Comparison of ENCODE assay signal across 26 cellular contexts in genomic region chr2:150781142-150781541, GRCh38.
DNase-seq lines count a peak whose midpoint lies in the region; ATAC-seq and TF ChIP-seq lines count a peak whose summit lies in the region.
"Had no signal": no experiment of that assay in that cellular context is flagged by ENCODE, and none has a peak within 500 bp of the region (broad histone marks: within the 10 kb centered on the region; RNA-seq: fewer than 3 reads in every experiment).

No MANE protein-coding gene starts in this region.

- H3K36me3 ChIP-seq in SK-N-MC (ENCODE audit: insufficient read depth, low read length) (no peaks in the 10 kb centered on the region), esophagus squamous epithelium (no peaks in the 10 kb centered on the region)
- H3K36me3 ChIP-seq: Peyer's patch, SJSA1 had no signal

- peaks cover 36% of the 10 kb centered on the region for H3K4me1 Mint-ChIP-seq in mesothelial cell of epicardium

- WGBS in esophagus squamous epithelium, 2 donors = 87% methylated on average over 7 of the region's 7 CpGs

- H3K4me3 ChIP-seq in SK-N-MC = peak overlapping the region; percentile 32
- no peak overlapping the region for H3K4me3 ChIP-seq in esophagus squamous epithelium
- H3K4me3 ChIP-seq: GM23248, Peyer's patch, SJSA1 had no signal

- ATAC-seq in left colon = no peak
- ATAC-seq: CD8-positive, alpha-beta T cell; HCT116 had no signal

- TF ChIP-seq POLR2A in esophagus squamous epithelium (IDR thresholded peaks at IDR 0.05) = no peak

- H3K9me3 ChIP-seq in SK-N-MC (ENCODE audit: low read depth, low read length) (no peaks in the 10 kb centered on the region), esophagus squamous epithelium (no peaks in the 10 kb centered on the region)
- H3K9me3 ChIP-seq: Peyer's patch, SJSA1 had no signal

- H3K27me3 ChIP-seq in esophagus squamous epithelium = no peaks in the 10 kb centered on the region
- H3K27me3 ChIP-seq: Peyer's patch, SJSA1 had no signal

- intact Hi-C loops in esophagus squamous epithelium (cut with DNase I) (no loop called here), left colon (cut with DNase I, micrococcal nuclease) (no loop called here)

- peak; percentile 29 for DNase-seq in A172 (ENCODE audit: low spot score)
- DNase-seq in H4 (ENCODE audit: low spot score) = peak; percentile 32
- peak; percentile 42 for DNase-seq in SK-N-MC (ENCODE audit: low read depth, low spot score)
- no peak for DNase-seq in mesothelial cell of epicardium (ENCODE audit: low spot score in 2 of 2, unreplicated experiment in 2 of 2)
- DNase-seq in esophagus squamous epithelium (lab: John Stamatoyannopoulos, UW) = no peak
- no peak for DNase-seq in NCI-H2196 treated with DMSO at 0.1 percent for 48 hours (lab: John Stamatoyannopoulos, UW; ENCODE audit: unreplicated experiment)
- no peak for DNase-seq in left colon
- no peak for DNase-seq in HK-2 (ENCODE audit: unreplicated experiment)
- DNase-seq: AML-193; C1 segment of cervical spinal cord; CD8-positive, alpha-beta T cell; EL; GF-D8; GM23248; Kasumi-1; MM.1S; NCI-H1092; NCI-H1436; NCI-H1930; NCI-H2227 treated with DMSO at 0.1 percent for 48 hours; NCI-H510A treated with DMSO at 0.1 percent for 48 hours; NCI-H774; Peyer's patch had no signal

- no peak overlapping the region for H3K4me3 Mint-ChIP-seq in mesothelial cell of epicardium
- H3K4me3 Mint-ChIP-seq: CD8-positive, alpha-beta T cell had no signal

- peaks cover 0 to 6% (median 0%) of the 10 kb centered on the region in 3 donors for H3K4me1 ChIP-seq in esophagus squamous epithelium
- H3K4me1 ChIP-seq: Peyer's patch, SJSA1 had no signal

- no peak for TF ChIP-seq CTCF in mesothelial cell of epicardium (IDR thresholded peaks at IDR 0.05; ENCODE audit: unreplicated experiment)
- TF ChIP-seq CTCF in esophagus squamous epithelium (IDR thresholded peaks at IDR 0.05) = no peak

- H3K9ac ChIP-seq in SK-N-MC (ENCODE audit: insufficient read length) = no peak overlapping the region
- H3K9ac ChIP-seq: GM23248 had no signal

- H3K27ac ChIP-seq in SK-N-MC (no peak overlapping the region), esophagus squamous epithelium (no peak overlapping the region)
- H3K27ac ChIP-seq: 22Rv1, GM23248, Peyer's patch, SJSA1 had no signal

- H3K27ac Mint-ChIP-seq in mesothelial cell of epicardium = peak overlapping the region; percentile 74
- H3K27ac Mint-ChIP-seq: CD8-positive, alpha-beta T cell had no signal

- H3K36me3 Mint-ChIP-seq in mesothelial cell of epicardium = no peaks in the 10 kb centered on the region
- H3K36me3 Mint-ChIP-seq: CD8-positive, alpha-beta T cell had no signal

- H3K9me3 Mint-ChIP-seq in mesothelial cell of epicardium = no peaks in the 10 kb centered on the region
- H3K9me3 Mint-ChIP-seq: CD8-positive, alpha-beta T cell had no signal

- no peaks in the 10 kb centered on the region for H3K27me3 Mint-ChIP-seq in mesothelial cell of epicardium (ENCODE audit: low read depth)

Comparison
In these comparisons a context has a peak if more than half of its experiments do, and no peak if none do; other contexts are left out.
1. DNase-seq: peak in A172 (single experiment), H4 (single experiment) and SK-N-MC (single experiment); none in mesothelial cell of epicardium (0 of 2), esophagus squamous epithelium (single experiment), NCI-H2196 treated with DMSO at 0.1 percent for 48 hours (single experiment), left colon (0 of 2) and HK-2 (single experiment).